In the genomic region with DNA sequence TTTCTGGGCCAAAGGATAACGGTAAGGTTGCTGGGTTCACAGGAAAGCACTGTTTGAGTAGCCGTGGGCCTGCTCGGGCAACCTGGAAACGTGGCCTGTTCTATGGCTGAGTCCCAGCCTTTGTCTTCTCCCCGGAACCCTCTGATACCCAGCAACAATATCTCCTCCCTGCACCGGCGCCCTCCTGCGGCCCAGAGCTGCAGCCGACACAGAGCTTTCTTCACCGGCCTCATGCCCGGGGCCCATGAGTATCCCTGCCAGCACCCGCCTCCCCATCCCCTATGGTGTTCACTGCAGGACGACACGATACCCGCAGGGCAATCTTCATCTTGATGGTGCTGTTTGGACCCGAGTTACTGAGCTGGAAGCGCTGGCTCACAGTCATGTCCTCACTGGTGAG, we compare ENCODE assay signal across 15 cellular contexts. TPM values are rescaled to one million over a fixed set of nuclear protein-coding genes. Genes with fewer than 3 reads are reported as not detected.
DNase-seq lines count a peak whose midpoint lies in the region; ATAC-seq and TF ChIP-seq lines count a peak whose summit lies in the region.
"Had no signal": no experiment of that assay in that cellular context is flagged by ENCODE, and none has a peak within 500 bp of the region (broad histone marks: within the 10 kb centered on the region; RNA-seq: fewer than 3 reads in every experiment).

No MANE protein-coding gene starts in this region.

- CTCF ChIA-PET in activated CD4-positive, alpha-beta T cell treated with anti-CD3 and anti-CD28 coated beads for 36 hours (lab: Charles Lee), result no interaction called here
- CTCF ChIA-PET in activated CD4-positive, alpha-beta T cell treated with anti-CD3 and anti-CD28 coated beads, Interleukin-2, amount 10 ng/mL, durations not matched to agents 7 days and 5 days (lab: Charles Lee), result interaction anchor here (1.3 kb wide), 1 partner anchor 9 kb away, joined by 4 read pairs; no protein-coding TSS in a partner anchor
- CTCF ChIA-PET in IMR-90 (lab: Yijun Ruan, JAX), result interaction anchor here (1.0 kb wide), 1 partner anchor 39 kb away, joined by 3 read pairs; a partner anchor contains a TSS

- H3K14ac ChIP-seq in IMR-90 (replicated peaks; ENCODE audit: low read depth, low read length), result no peak overlapping the region

- TF ChIP-seq POLR2A in IMR-90 (IDR thresholded peaks at IDR 0.05; ENCODE audit: low read depth, low read length) (no peak), stomach (IDR thresholded peaks at IDR 0.05) (no peak)

- H3K79me2 ChIP-seq in mesendoderm (ENCODE audit: control insufficient read depth, insufficient read depth, low read length), result no peaks in the 10 kb centered on the region

- H3K18ac ChIP-seq in IMR-90 (ENCODE audit: low read depth, low read length), result no peak overlapping the region
- H3K18ac ChIP-seq in mesendoderm (ENCODE audit: low read length), result no peak overlapping the region

- H3K4me3 Mint-ChIP-seq in activated CD4-positive, alpha-beta T cell treated with anti-CD3 and anti-CD28 coated beads for 36 hours, result no peak overlapping the region
- H3K4me3 Mint-ChIP-seq in activated CD4-positive, alpha-beta T cell treated with anti-CD3 and anti-CD28 coated beads, Interleukin-2, amount 10 ng/mL, durations not matched to agents 7 days and 5 days, result no peak overlapping the region
- H3K4me3 Mint-ChIP-seq in activated naive CD8-positive, alpha-beta T cell treated with anti-CD3 and anti-CD28 coated beads, Interleukin-2, amount 50 U/mL, for 24 hours, result no peak overlapping the region

- WGBS in IMR-90 (ENCODE audit: extremely low coverage in 2 of 2, insufficient read length in 1 of 2), 2 experiments, result 96% methylated on average over 5 of the region's 17 CpGs; no CpG with 5 or more reads in 1 of the 2 experiments
- no CpG with 5 or more reads among the region's 17 CpGs for WGBS in mesendoderm (ENCODE audit: extremely low coverage, insufficient coverage, low lambda C conversion rate)
- 90 to 94% (median 93%) methylated on average over 17 of the region's 17 CpGs for WGBS in stomach, 5 donors

- H4K5ac ChIP-seq in IMR-90 (ENCODE audit: low read depth, low read length) (no peak overlapping the region), mesendoderm (ENCODE audit: low read length) (no peak overlapping the region)

- H4K8ac ChIP-seq in IMR-90 (ENCODE audit: low read depth in 2 of 2, low read length in 2 of 2) (no peak overlapping the region), mesendoderm (ENCODE audit: low read depth, low read length) (no peak overlapping the region)

- H4K91ac ChIP-seq in IMR-90 (ENCODE audit: insufficient read depth, low read depth, low read length), result peak overlapping the region; percentile 18; the same call in 1 of the 2 replicates

- H3K4me3 ChIP-seq in IMR-90 (ENCODE audit: insufficient read depth, low read depth, low read length), result no peak overlapping the region
- no peak overlapping the region for H3K4me3 ChIP-seq in mesendoderm (ENCODE audit: low read length)
- H3K4me3 ChIP-seq in foreskin fibroblast (ENCODE audit: low read depth in 1 of 2, low read length in 2 of 2), result no peak overlapping the region
- H3K4me3 ChIP-seq in stomach, result no peak overlapping the region

- peaks cover 44% of the 10 kb centered on the region for H3K36me3 ChIP-seq in IMR-90 (ENCODE audit: control insufficient read depth, insufficient read depth, low read length)
- H3K36me3 ChIP-seq in mesendoderm (ENCODE audit: control insufficient read depth, insufficient read depth, low read length), result peaks cover 3% of the 10 kb centered on the region
- H3K36me3 ChIP-seq in stomach, result peaks cover 56 to 100% (median 100%) of the 10 kb centered on the region in 4 donors

- H3K9me1 ChIP-seq in IMR-90 (ENCODE audit: insufficient read depth, low read length), result peaks cover 15% of the 10 kb centered on the region

- ATAC-seq in activated CD4-positive, alpha-beta T cell treated with anti-CD3 and anti-CD28 coated beads for 36 hours, result no peak
- no peak for ATAC-seq in IMR-90 (ENCODE audit: low read depth)
- no peak for ATAC-seq in activated naive CD8-positive, alpha-beta T cell treated with anti-CD3 and anti-CD28 coated beads, Interleukin-2, amount 50 U/mL, for 24 hours

- H2AFZ ChIP-seq in IMR-90 (replicated peaks; ENCODE audit: low read length, poor library complexity), result no peak overlapping the region

- H2BK5ac ChIP-seq in IMR-90 (ENCODE audit: low read depth, low read length, poor library complexity, severe bottlenecking) (no peak overlapping the region), mesendoderm (ENCODE audit: low read length) (no peak overlapping the region)

- no peak for TF ChIP-seq EP300 in stomach (IDR thresholded peaks at IDR 0.05)

- H3K27me3 ChIP-seq in IMR-90 (ENCODE audit: control insufficient read depth, insufficient read depth, low read length) (no peaks in the 10 kb centered on the region), mesendoderm (ENCODE audit: insufficient read depth, low read length, poor library complexity) (no peaks in the 10 kb centered on the region), stomach (no peaks in the 10 kb centered on the region)

- in situ Hi-C loops in IMR-90 (cut with MboI; ENCODE audit: low sequenced_read_pairs), result no loop called here

- H3K4me1 ChIP-seq in IMR-90 (ENCODE audit: control insufficient read depth, insufficient read depth, low read length) (peaks cover 18% of the 10 kb centered on the region), mesendoderm (ENCODE audit: control insufficient read depth, low read depth, low read length) (no peaks in the 10 kb centered on the region), stomach (peaks cover 7 to 24% (median 11%) of the 10 kb centered on the region in 4 donors)

- H3K4me2 ChIP-seq in IMR-90 (ENCODE audit: low read depth, low read length) (no peak overlapping the region), mesendoderm (ENCODE audit: low read length) (no peak overlapping the region)

- H3K9ac ChIP-seq in IMR-90 (ENCODE audit: low read depth, low read length), result no peak overlapping the region
- no peak overlapping the region for H3K9ac ChIP-seq in mesendoderm (ENCODE audit: low read length)

- H3K9me3 ChIP-seq in IMR-90 (ENCODE audit: control insufficient read depth, insufficient read depth, low read length) (no peaks in the 10 kb centered on the region), stomach (no peaks in the 10 kb centered on the region)

- no peaks in the 10 kb centered on the region for H3K27me3 Mint-ChIP-seq in activated CD4-positive, alpha-beta T cell treated with anti-CD3 and anti-CD28 coated beads for 36 hours
- H3K27me3 Mint-ChIP-seq in activated CD4-positive, alpha-beta T cell treated with anti-CD3 and anti-CD28 coated beads, Interleukin-2, amount 10 ng/mL, durations not matched to agents 7 days and 5 days, result no peaks in the 10 kb centered on the region
- H3K27me3 Mint-ChIP-seq in activated naive CD8-positive, alpha-beta T cell treated with anti-CD3 and anti-CD28 coated beads, Interleukin-2, amount 50 U/mL, for 24 hours, result no peaks in the 10 kb centered on the region

- no peak overlapping the region for H3K4ac ChIP-seq in IMR-90 (ENCODE audit: low read depth, low read length)
- H3K4ac ChIP-seq in mesendoderm (ENCODE audit: low read depth, low read length), result no peak overlapping the region

- no peak for TF ChIP-seq RAD21 in IMR-90 (IDR thresholded peaks at IDR 0.05; ENCODE audit: low read length)

- dilution Hi-C loops in IMR-90 (cut with HindIII; ENCODE audit: low sequenced_read_pairs, unreplicated experiment), result no loop called here

- POLR2A ChIA-PET in activated CD4-positive, alpha-beta T cell treated with anti-CD3 and anti-CD28 coated beads for 36 hours (lab: Charles Lee), result no interaction called here
- POLR2A ChIA-PET in activated CD4-positive, alpha-beta T cell treated with anti-CD3 and anti-CD28 coated beads, Interleukin-2, amount 10 ng/mL, durations not matched to agents 7 days and 5 days (lab: Charles Lee), result no interaction called here
- POLR2A ChIA-PET in IMR-90 (lab: Charles Lee; ENCODE audit: unreplicated experiment), result no interaction called here

- H2BK20ac ChIP-seq in IMR-90 (ENCODE audit: low read depth, low read length), result no peak overlapping the region

- DNase-seq in activated CD4-positive, alpha-beta T cell treated with anti-CD3 and anti-CD28 coated beads for 36 hours, result no peak
- no peak for DNase-seq in activated CD4-positive, alpha-beta T cell treated with anti-CD3 and anti-CD28 coated beads, Interleukin-2, amount 10 ng/mL, durations not matched to agents 7 days and 5 days
- DNase-seq in IMR-90, result no peak
- no peak for DNase-seq in activated naive CD8-positive, alpha-beta T cell treated with anti-CD3 and anti-CD28 coated beads, Interleukin-2, amount 50 U/mL, for 24 hours
- DNase-seq in mesendoderm, result peak; percentile 16
- DNase-seq in foreskin fibroblast, result no peak
- no peak for DNase-seq in T1000 (lab: John Stamatoyannopoulos, UW)
- no peak for DNase-seq in stomach
- DNase-seq: DMS 273 treated with DMSO at 0.1 percent for 48 hours, HCEC 1CT, NCI-H1930, NCI-H2171, NCI-H446 treated with DMSO at 0.1 percent for 48 hours, NCI-H774 had no signal

- H3K79me1 ChIP-seq in IMR-90 (ENCODE audit: low read depth in 1 of 2, low read length in 2 of 2), result peaks cover 5% of the 10 kb centered on the region in 2 experiments; a peak in 2 of 4 replicates
- no peaks in the 10 kb centered on the region for H3K79me1 ChIP-seq in mesendoderm (ENCODE audit: low read length)

- H2AK5ac ChIP-seq in IMR-90 (ENCODE audit: low read depth, low read length), result no peak overlapping the region
- H2AK5ac ChIP-seq in mesendoderm (ENCODE audit: low read length), result no peak overlapping the region

- no peak overlapping the region for H3K56ac ChIP-seq in IMR-90 (ENCODE audit: extremely low read depth, insufficient read depth, low read length)
- H3K56ac ChIP-seq in mesendoderm (ENCODE audit: low read length), result no peak overlapping the region

- TF ChIP-seq CTCF in IMR-90 (conservative IDR thresholded peaks at IDR 0.05; ENCODE audit: low read depth, low read length), result no peak
- TF ChIP-seq CTCF in foreskin fibroblast (IDR thresholded peaks at IDR 0.05; ENCODE audit: low read depth, low read length), result no peak
- no peak for TF ChIP-seq CTCF in stomach (IDR thresholded peaks at IDR 0.05)

- H3K27ac ChIP-seq in IMR-90 (ENCODE audit: insufficient read depth, low read length) (no peak overlapping the region), mesendoderm (ENCODE audit: low read depth, low read length) (no peak overlapping the region), stomach (no peak overlapping the region)
- H3K27ac ChIP-seq: 22Rv1 had no signal

- BruUV-seq in IMR-90 (replicated peaks; lab: Mats Ljungman, UMichigan), result no TSS peak

- H3K9me3 Mint-ChIP-seq in activated CD4-positive, alpha-beta T cell treated with anti-CD3 and anti-CD28 coated beads for 36 hours (ENCODE audit: low read depth), result no peaks in the 10 kb centered on the region
- no peaks in the 10 kb centered on the region for H3K9me3 Mint-ChIP-seq in activated CD4-positive, alpha-beta T cell treated with anti-CD3 and anti-CD28 coated beads, Interleukin-2, amount 10 ng/mL, durations not matched to agents 7 days and 5 days
- H3K9me3 Mint-ChIP-seq in activated naive CD8-positive, alpha-beta T cell treated with anti-CD3 and anti-CD28 coated beads, Interleukin-2, amount 50 U/mL, for 24 hours, result no peaks in the 10 kb centered on the region

- no peak overlapping the region for H2BK15ac ChIP-seq in IMR-90 (ENCODE audit: low read depth, low read length)
- no peak overlapping the region for H2BK15ac ChIP-seq in mesendoderm (replicated peaks; ENCODE audit: low read depth)

- no peak overlapping the region for H2BK120ac ChIP-seq in IMR-90 (ENCODE audit: low read depth, low read length)
- H2BK120ac ChIP-seq in mesendoderm (ENCODE audit: low read depth, low read length), result no peak overlapping the region

- intact Hi-C loops in activated CD4-positive, alpha-beta T cell treated with anti-CD3 and anti-CD28 coated beads for 36 hours (cut with DNase I, micrococcal nuclease), result no loop called here
- intact Hi-C loops in IMR-90 (cut with micrococcal nuclease) (no loop called here), stomach (cut with DNase I; ENCODE audit: low total_unique reads) (no loop called here)

- peak overlapping the region; percentile 55 for H3K27ac Mint-ChIP-seq in activated CD4-positive, alpha-beta T cell treated with anti-CD3 and anti-CD28 coated beads for 36 hours
- no peak overlapping the region for H3K27ac Mint-ChIP-seq in activated CD4-positive, alpha-beta T cell treated with anti-CD3 and anti-CD28 coated beads, Interleukin-2, amount 10 ng/mL, durations not matched to agents 7 days and 5 days
- peak overlapping the region; percentile 62 for H3K27ac Mint-ChIP-seq in activated naive CD8-positive, alpha-beta T cell treated with anti-CD3 and anti-CD28 coated beads, Interleukin-2, amount 50 U/mL, for 24 hours

- peaks cover 9% of the 10 kb centered on the region for H4K20me1 ChIP-seq in IMR-90 (ENCODE audit: insufficient read depth, low read length)

- H2AK9ac ChIP-seq in IMR-90 (replicated peaks; ENCODE audit: low read depth, low read length, poor library complexity), result no peak overlapping the region

- H3K23ac ChIP-seq in IMR-90 (ENCODE audit: low read depth, low read length) (no peak overlapping the region), mesendoderm (ENCODE audit: low read length) (no peak overlapping the region)

- H3K4me1 Mint-ChIP-seq in activated CD4-positive, alpha-beta T cell treated with anti-CD3 and anti-CD28 coated beads for 36 hours, result peaks cover 10% of the 10 kb centered on the region
- no peaks in the 10 kb centered on the region for H3K4me1 Mint-ChIP-seq in activated CD4-positive, alpha-beta T cell treated with anti-CD3 and anti-CD28 coated beads, Interleukin-2, amount 10 ng/mL, durations not matched to agents 7 days and 5 days
- peaks cover 20% of the 10 kb centered on the region for H3K4me1 Mint-ChIP-seq in activated naive CD8-positive, alpha-beta T cell treated with anti-CD3 and anti-CD28 coated beads, Interleukin-2, amount 50 U/mL, for 24 hours

- peaks cover 51% of the 10 kb centered on the region for H3K36me3 Mint-ChIP-seq in activated CD4-positive, alpha-beta T cell treated with anti-CD3 and anti-CD28 coated beads for 36 hours (ENCODE audit: low read depth)
- H3K36me3 Mint-ChIP-seq in activated CD4-positive, alpha-beta T cell treated with anti-CD3 and anti-CD28 coated beads, Interleukin-2, amount 10 ng/mL, durations not matched to agents 7 days and 5 days (ENCODE audit: low read depth), result peaks cover 65% of the 10 kb centered on the region
- H3K36me3 Mint-ChIP-seq in activated naive CD8-positive, alpha-beta T cell treated with anti-CD3 and anti-CD28 coated beads, Interleukin-2, amount 50 U/mL, for 24 hours (ENCODE audit: low read depth), result peaks cover 56% of the 10 kb centered on the region

RNA-seq across cellular contexts. Expression of a gene that starts 38.6 kb away (rescaled TPM):
- 100 to 1,000 TPM in 1 of 2 experiments, 10 to 100 TPM in 1; 85.4 to 127 TPM for total RNA-seq in activated CD4-positive, alpha-beta T cell treated with anti-CD3 and anti-CD28 coated beads for 36 hours
- total RNA-seq in activated CD4-positive, alpha-beta T cell treated with anti-CD3 and anti-CD28 coated beads, Interleukin-2, amount 10 ng/mL, durations not matched to agents 7 days and 5 days, result 100 to 1,000 TPM; 139 to 173 TPM
- total RNA-seq in IMR-90 (2012; rRNA removed) (25.8 and 31.7 TPM in 2 replicates), stomach (10 to 100 TPM in 4 of 5 donors, 1 to 10 TPM in 1; 4.9 to 24.2 (median 21.6) TPM)
- polyA plus RNA-seq in IMR-90 (2012; rRNA removed) (24.6 and 25.6 TPM in 2 replicates), stomach (1 to 10 TPM; 2.6 to 4.0 (median 4.0) TPM)
- 7.0 and 13.1 TPM in 2 replicates for polyA plus RNA-seq in IMR-90 (2012; cell fraction: cytosol; rRNA removed)
- 7.8 and 11.2 TPM in 2 replicates for polyA plus RNA-seq in IMR-90 (2012; cell fraction: nucleus; rRNA removed; ENCODE audit: low replicate concordance)
- 29.4 TPM for polyA plus RNA-seq in mesendoderm (2013, experiment 1 of 2)
- polyA plus RNA-seq in mesendoderm (2013, experiment 2 of 2), result 30.0 TPM
